Comparison of ENCODE assay signal across 2 cellular contexts in the genomic region with DNA sequence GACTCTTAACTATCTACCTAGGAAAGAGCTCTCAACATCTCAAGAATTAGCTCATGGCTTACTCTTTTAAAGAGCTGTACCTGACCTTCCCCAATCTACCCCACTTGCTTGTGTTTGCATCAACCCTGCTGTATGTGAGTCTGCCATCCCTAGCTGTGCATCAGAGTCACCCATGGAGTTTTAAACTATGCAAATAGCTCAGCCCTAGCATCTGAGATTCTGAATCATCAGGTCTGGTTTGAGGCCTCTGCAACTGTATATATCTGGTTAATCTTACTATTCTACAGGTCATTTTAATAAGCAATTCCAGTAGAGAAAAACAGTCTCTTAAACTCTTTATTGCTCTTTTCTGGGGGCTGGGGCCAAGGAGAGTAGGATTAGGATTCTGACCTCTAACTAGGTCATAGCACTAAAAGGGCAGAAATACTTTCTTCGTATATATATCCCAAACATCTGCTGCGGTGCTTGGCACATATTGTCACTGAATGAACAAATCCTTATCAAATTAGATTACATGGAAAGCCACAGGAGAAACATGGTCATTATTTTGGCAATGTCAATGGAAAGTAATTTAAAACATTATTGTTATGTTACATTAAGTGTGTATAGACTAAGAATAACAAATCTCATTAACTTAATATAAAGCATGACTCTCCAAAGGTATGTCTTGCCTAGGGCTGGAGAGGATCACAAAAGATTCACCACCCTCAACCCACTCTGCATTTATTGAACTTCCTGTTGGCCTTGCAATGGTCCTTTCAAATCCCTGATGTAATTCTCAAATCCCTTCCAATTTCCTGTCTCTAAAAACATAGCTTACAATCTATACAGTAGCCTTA.
TF ChIP-seq lines count a peak whose summit lies in the region.

No MANE protein-coding gene starts in this region.

TF ChIP-seq in IMR-90, 13 proteins besides CTCF, POLR2A, EP300 and RAD21 (continued from another document):
- TF ChIP-seq FOS (IDR thresholded peaks at IDR 0.05; ENCODE audit: low read depth, low read length) (no peak), CEBPB (IDR thresholded peaks at IDR 0.05; ENCODE audit: low read depth, low read length) (no peak), SMC3 (IDR thresholded peaks at IDR 0.05; ENCODE audit: low read depth, low read length) (no peak), RCOR1 (IDR thresholded peaks at IDR 0.05; ENCODE audit: insufficient replicate concordance, low read length) (no peak), BHLHE40 (IDR thresholded peaks at IDR 0.05; ENCODE audit: low read depth, low read length) (no peak)
- TF ChIP-seq, protein P1, sequence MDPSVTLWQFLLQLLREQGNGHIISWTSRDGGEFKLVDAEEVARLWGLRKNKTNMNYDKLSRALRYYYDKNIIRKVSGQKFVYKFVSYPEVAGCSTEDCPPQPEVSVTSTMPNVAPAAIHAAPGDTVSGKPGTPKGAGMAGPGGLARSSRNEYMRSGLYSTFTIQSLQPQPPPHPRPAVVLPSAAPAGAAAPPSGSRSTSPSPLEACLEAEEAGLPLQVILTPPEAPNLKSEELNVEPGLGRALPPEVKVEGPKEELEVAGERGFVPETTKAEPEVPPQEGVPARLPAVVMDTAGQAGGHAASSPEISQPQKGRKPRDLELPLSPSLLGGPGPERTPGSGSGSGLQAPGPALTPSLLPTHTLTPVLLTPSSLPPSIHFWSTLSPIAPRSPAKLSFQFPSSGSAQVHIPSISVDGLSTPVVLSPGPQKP (IDR thresholded peaks at IDR 0.05; ENCODE audit: borderline replicate concordance, low read depth, low read length): no peak

TF ChIP-seq in WTC11, 78 proteins besides CTCF, POLR2A, EP300 and RAD21:
- TF ChIP-seq, protein P2, sequence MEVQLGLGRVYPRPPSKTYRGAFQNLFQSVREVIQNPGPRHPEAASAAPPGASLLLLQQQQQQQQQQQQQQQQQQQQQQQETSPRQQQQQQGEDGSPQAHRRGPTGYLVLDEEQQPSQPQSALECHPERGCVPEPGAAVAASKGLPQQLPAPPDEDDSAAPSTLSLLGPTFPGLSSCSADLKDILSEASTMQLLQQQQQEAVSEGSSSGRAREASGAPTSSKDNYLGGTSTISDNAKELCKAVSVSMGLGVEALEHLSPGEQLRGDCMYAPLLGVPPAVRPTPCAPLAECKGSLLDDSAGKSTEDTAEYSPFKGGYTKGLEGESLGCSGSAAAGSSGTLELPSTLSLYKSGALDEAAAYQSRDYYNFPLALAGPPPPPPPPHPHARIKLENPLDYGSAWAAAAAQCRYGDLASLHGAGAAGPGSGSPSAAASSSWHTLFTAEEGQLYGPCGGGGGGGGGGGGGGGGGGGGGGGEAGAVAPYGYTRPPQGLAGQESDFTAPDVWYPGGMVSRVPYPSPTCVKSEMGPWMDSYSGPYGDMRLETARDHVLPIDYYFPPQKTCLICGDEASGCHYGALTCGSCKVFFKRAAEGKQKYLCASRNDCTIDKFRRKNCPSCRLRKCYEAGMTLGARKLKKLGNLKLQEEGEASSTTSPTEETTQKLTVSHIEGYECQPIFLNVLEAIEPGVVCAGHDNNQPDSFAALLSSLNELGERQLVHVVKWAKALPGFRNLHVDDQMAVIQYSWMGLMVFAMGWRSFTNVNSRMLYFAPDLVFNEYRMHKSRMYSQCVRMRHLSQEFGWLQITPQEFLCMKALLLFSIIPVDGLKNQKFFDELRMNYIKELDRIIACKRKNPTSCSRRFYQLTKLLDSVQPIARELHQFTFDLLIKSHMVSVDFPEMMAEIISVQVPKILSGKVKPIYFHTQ (CRISPR knock-in tag; IDR thresholded peaks at IDR 0.05): no peak
- TF ChIP-seq, protein P3, sequence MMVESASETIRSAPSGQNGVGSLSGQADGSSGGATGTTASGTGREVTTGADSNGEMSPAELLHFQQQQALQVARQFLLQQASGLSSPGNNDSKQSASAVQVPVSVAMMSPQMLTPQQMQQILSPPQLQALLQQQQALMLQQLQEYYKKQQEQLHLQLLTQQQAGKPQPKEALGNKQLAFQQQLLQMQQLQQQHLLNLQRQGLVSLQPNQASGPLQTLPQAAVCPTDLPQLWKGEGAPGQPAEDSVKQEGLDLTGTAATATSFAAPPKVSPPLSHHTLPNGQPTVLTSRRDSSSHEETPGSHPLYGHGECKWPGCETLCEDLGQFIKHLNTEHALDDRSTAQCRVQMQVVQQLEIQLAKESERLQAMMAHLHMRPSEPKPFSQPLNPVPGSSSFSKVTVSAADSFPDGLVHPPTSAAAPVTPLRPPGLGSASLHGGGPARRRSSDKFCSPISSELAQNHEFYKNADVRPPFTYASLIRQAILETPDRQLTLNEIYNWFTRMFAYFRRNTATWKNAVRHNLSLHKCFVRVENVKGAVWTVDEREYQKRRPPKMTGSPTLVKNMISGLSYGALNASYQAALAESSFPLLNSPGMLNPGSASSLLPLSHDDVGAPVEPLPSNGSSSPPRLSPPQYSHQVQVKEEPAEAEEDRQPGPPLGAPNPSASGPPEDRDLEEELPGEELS (CRISPR knock-in tag; IDR thresholded peaks at IDR 0.05): no peak
- TF ChIP-seq, protein P4, sequence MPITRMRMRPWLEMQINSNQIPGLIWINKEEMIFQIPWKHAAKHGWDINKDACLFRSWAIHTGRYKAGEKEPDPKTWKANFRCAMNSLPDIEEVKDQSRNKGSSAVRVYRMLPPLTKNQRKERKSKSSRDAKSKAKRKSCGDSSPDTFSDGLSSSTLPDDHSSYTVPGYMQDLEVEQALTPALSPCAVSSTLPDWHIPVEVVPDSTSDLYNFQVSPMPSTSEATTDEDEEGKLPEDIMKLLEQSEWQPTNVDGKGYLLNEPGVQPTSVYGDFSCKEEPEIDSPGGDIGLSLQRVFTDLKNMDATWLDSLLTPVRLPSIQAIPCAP (CRISPR knock-in tag; IDR thresholded peaks at IDR 0.05): no peak
- TF ChIP-seq HMGA2 (CRISPR knock-in tag; IDR thresholded peaks at IDR 0.05) (no peak), JUN (CRISPR knock-in tag; IDR thresholded peaks at IDR 0.05) (no peak), ZNF416 (CRISPR knock-in tag; IDR thresholded peaks at IDR 0.05) (no peak), JAZF1 (CRISPR knock-in tag; IDR thresholded peaks at IDR 0.05) (no peak), FOXK1 (CRISPR knock-in tag; IDR thresholded peaks at IDR 0.05) (no peak), TCF7 (CRISPR knock-in tag; IDR thresholded peaks at IDR 0.05; ENCODE audit: low read depth) (no peak), CBFB (CRISPR knock-in tag; IDR thresholded peaks at IDR 0.05; ENCODE audit: low read depth) (no peak), OVOL2 (CRISPR knock-in tag; IDR thresholded peaks at IDR 0.05; ENCODE audit: borderline replicate concordance) (no peak), ESRRA (CRISPR knock-in tag; IDR thresholded peaks at IDR 0.05; ENCODE audit: borderline replicate concordance) (no peak), GRHL2 (CRISPR knock-in tag; IDR thresholded peaks at IDR 0.05; ENCODE audit: insufficient replicate concordance, severe bottlenecking) (no peak)
- TF ChIP-seq, protein P5, sequence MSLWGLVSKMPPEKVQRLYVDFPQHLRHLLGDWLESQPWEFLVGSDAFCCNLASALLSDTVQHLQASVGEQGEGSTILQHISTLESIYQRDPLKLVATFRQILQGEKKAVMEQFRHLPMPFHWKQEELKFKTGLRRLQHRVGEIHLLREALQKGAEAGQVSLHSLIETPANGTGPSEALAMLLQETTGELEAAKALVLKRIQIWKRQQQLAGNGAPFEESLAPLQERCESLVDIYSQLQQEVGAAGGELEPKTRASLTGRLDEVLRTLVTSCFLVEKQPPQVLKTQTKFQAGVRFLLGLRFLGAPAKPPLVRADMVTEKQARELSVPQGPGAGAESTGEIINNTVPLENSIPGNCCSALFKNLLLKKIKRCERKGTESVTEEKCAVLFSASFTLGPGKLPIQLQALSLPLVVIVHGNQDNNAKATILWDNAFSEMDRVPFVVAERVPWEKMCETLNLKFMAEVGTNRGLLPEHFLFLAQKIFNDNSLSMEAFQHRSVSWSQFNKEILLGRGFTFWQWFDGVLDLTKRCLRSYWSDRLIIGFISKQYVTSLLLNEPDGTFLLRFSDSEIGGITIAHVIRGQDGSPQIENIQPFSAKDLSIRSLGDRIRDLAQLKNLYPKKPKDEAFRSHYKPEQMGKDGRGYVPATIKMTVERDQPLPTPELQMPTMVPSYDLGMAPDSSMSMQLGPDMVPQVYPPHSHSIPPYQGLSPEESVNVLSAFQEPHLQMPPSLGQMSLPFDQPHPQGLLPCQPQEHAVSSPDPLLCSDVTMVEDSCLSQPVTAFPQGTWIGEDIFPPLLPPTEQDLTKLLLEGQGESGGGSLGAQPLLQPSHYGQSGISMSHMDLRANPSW (CRISPR knock-in tag; conservative IDR thresholded peaks at IDR 0.05; ENCODE audit: low read depth): no peak
- TF ChIP-seq, protein P6, sequence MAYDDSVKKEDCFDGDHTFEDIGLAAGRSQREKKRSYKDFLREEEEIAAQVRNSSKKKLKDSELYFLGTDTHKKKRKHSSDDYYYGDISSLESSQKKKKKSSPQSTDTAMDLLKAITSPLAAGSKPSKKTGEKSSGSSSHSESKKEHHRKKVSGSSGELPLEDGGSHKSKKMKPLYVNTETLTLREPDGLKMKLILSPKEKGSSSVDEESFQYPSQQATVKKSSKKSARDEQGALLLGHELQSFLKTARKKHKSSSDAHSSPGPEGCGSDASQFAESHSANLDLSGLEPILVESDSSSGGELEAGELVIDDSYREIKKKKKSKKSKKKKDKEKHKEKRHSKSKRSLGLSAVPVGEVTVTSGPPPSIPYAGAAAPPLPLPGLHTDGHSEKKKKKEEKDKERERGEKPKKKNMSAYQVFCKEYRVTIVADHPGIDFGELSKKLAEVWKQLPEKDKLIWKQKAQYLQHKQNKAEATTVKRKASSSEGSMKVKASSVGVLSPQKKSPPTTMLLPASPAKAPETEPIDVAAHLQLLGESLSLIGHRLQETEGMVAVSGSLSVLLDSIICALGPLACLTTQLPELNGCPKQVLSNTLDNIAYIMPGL (CRISPR knock-in tag; IDR thresholded peaks at IDR 0.05): no peak
- TF ChIP-seq, protein P7, sequence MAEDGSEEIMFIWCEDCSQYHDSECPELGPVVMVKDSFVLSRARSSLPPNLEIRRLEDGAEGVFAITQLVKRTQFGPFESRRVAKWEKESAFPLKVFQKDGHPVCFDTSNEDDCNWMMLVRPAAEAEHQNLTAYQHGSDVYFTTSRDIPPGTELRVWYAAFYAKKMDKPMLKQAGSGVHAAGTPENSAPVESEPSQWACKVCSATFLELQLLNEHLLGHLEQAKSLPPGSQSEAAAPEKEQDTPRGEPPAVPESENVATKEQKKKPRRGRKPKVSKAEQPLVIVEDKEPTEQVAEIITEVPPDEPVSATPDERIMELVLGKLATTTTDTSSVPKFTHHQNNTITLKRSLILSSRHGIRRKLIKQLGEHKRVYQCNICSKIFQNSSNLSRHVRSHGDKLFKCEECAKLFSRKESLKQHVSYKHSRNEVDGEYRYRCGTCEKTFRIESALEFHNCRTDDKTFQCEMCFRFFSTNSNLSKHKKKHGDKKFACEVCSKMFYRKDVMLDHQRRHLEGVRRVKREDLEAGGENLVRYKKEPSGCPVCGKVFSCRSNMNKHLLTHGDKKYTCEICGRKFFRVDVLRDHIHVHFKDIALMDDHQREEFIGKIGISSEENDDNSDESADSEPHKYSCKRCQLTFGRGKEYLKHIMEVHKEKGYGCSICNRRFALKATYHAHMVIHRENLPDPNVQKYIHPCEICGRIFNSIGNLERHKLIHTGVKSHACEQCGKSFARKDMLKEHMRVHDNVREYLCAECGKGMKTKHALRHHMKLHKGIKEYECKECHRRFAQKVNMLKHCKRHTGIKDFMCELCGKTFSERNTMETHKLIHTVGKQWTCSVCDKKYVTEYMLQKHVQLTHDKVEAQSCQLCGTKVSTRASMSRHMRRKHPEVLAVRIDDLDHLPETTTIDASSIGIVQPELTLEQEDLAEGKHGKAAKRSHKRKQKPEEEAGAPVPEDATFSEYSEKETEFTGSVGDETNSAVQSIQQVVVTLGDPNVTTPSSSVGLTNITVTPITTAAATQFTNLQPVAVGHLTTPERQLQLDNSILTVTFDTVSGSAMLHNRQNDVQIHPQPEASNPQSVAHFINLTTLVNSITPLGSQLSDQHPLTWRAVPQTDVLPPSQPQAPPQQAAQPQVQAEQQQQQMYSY (CRISPR knock-in tag; IDR thresholded peaks at IDR 0.05): no peak
- TF ChIP-seq, protein P8, sequence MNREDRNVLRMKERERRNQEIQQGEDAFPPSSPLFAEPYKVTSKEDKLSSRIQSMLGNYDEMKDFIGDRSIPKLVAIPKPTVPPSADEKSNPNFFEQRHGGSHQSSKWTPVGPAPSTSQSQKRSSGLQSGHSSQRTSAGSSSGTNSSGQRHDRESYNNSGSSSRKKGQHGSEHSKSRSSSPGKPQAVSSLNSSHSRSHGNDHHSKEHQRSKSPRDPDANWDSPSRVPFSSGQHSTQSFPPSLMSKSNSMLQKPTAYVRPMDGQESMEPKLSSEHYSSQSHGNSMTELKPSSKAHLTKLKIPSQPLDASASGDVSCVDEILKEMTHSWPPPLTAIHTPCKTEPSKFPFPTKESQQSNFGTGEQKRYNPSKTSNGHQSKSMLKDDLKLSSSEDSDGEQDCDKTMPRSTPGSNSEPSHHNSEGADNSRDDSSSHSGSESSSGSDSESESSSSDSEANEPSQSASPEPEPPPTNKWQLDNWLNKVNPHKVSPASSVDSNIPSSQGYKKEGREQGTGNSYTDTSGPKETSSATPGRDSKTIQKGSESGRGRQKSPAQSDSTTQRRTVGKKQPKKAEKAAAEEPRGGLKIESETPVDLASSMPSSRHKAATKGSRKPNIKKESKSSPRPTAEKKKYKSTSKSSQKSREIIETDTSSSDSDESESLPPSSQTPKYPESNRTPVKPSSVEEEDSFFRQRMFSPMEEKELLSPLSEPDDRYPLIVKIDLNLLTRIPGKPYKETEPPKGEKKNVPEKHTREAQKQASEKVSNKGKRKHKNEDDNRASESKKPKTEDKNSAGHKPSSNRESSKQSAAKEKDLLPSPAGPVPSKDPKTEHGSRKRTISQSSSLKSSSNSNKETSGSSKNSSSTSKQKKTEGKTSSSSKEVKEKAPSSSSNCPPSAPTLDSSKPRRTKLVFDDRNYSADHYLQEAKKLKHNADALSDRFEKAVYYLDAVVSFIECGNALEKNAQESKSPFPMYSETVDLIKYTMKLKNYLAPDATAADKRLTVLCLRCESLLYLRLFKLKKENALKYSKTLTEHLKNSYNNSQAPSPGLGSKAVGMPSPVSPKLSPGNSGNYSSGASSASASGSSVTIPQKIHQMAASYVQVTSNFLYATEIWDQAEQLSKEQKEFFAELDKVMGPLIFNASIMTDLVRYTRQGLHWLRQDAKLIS (CRISPR knock-in tag; IDR thresholded peaks at IDR 0.05; ENCODE audit: borderline replicate concordance): no peak
- TF ChIP-seq, protein P9, sequence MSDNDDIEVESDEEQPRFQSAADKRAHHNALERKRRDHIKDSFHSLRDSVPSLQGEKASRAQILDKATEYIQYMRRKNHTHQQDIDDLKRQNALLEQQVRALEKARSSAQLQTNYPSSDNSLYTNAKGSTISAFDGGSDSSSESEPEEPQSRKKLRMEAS (CRISPR knock-in tag; IDR thresholded peaks at IDR 0.05): no peak
- TF ChIP-seq, protein P10, sequence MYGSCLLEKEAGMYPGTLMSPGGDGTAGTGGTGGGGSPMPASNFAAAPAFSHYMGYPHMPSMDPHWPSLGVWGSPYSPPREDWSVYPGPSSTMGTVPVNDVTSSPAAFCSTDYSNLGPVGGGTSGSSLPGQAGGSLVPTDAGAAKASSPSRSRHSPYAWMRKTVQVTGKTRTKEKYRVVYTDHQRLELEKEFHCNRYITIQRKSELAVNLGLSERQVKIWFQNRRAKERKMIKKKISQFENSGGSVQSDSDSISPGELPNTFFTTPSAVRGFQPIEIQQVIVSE (CRISPR knock-in tag; IDR thresholded peaks at IDR 0.05; ENCODE audit: borderline replicate concordance): no peak
- TF ChIP-seq, protein P11, sequence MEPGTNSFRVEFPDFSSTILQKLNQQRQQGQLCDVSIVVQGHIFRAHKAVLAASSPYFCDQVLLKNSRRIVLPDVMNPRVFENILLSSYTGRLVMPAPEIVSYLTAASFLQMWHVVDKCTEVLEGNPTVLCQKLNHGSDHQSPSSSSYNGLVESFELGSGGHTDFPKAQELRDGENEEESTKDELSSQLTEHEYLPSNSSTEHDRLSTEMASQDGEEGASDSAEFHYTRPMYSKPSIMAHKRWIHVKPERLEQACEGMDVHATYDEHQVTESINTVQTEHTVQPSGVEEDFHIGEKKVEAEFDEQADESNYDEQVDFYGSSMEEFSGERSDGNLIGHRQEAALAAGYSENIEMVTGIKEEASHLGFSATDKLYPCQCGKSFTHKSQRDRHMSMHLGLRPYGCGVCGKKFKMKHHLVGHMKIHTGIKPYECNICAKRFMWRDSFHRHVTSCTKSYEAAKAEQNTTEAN (CRISPR knock-in tag; IDR thresholded peaks at IDR 0.05): no peak
TF ChIP-seq in WTC11: peak in this region for 0.
